ENCODE assay signal across 8 cellular contexts in the genomic region with DNA sequence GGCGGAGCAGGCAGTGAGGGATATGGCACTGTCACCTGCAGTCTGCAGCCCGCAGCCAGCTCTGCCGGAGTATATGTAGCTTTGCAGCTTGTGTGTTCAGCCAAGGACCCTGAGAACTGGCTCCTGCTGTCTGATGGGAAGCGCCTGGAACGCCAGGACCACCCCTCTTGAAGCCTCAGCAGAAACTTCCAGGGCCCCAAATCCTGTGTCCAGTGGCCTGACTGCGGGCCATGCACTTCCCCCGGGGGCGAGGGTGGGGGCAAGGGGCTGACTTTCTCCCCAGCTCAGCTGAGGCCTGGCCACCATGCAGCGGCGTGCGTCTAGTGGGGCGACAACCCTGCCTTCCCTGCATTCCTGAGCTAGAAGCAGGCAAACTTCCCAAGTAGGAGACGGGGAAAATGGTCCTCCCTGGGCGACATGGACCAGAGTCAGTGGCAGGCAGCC. TPM values are rescaled to one million over a fixed set of nuclear protein-coding genes. Genes with fewer than 3 reads are reported as not detected.
DNase-seq lines count a peak whose midpoint lies in the region; ATAC-seq and TF ChIP-seq lines count a peak whose summit lies in the region.

No MANE protein-coding gene starts in this region.

- peaks cover 0 to 57% of the 10 kb centered on the region in 2 experiments; a peak in 1 of 4 replicates for H3K4me1 ChIP-seq in SK-N-SH (ENCODE audit: control insufficient read depth in 1 of 2, insufficient read depth in 2 of 2, low read depth in 1 of 2, low read length in 1 of 2)
- H3K4me1 ChIP-seq in subcutaneous abdominal adipose tissue (ENCODE audit: control insufficient read depth in 5 of 5, insufficient read depth in 5 of 5, low read length in 5 of 5): peaks cover 20 to 84% (median 68%) of the 10 kb centered on the region in 5 donors

- H3K27me3 ChIP-seq in SK-N-SH (ENCODE audit: insufficient read depth) (no peaks in the 10 kb centered on the region), subcutaneous abdominal adipose tissue (ENCODE audit: control insufficient read depth in 5 of 5, insufficient read depth in 4 of 5, low read length in 5 of 5) (no peaks in the 10 kb centered on the region)

- no peak overlapping the region for H2AFZ ChIP-seq in SK-N-SH (ENCODE audit: low read depth)

- ATAC-seq in SK-N-SH treated with all-trans-retinoic acid at 6 μM for 48 hours (no peak), HG03135 (IDR thresholded peaks at IDR 0.05; ENCODE audit: unreplicated experiment) (no peak)

- H3K4me3 Mint-ChIP-seq in activated naive CD8-positive, alpha-beta T cell treated with anti-CD3 and anti-CD28 coated beads for 36 hours: peak overlapping the region; percentile 86

- peaks cover 52% of the 10 kb centered on the region for H4K20me1 ChIP-seq in SK-N-SH (ENCODE audit: insufficient read depth)

- TF ChIP-seq EP300 in SK-N-SH (IDR thresholded peaks at IDR 0.05; ENCODE audit: borderline replicate concordance in 1 of 2, low read depth in 1 of 2, low read length in 1 of 2): no peak

- WGBS in SK-N-SH (ENCODE audit: low lambda C conversion rate): 100% methylated on average over 1 of the region's 14 CpGs

- H3K4me3 ChIP-seq in SK-N-SH (ENCODE audit: low read depth in 2 of 2, low read length in 1 of 2): peak overlapping the region; percentile 78 to 91
- H3K4me3 ChIP-seq in subcutaneous abdominal adipose tissue (ENCODE audit: low read depth in 1 of 5, low read length in 5 of 5): peak overlapping the region; percentile 66 to 83 (median 78)

- no peak for TF ChIP-seq CTCF in SK-N-SH (IDR thresholded peaks at IDR 0.05)

- POLR2A ChIA-PET in SK-N-SH (lab: Yijun Ruan, JAX): interaction anchor here (1.4 kb wide), 1 partner anchor 32 kb away, joined by 7 read pairs; the partner anchor contains the start of gene PISD

- H3K27me3 Mint-ChIP-seq in activated naive CD8-positive, alpha-beta T cell treated with anti-CD3 and anti-CD28 coated beads for 36 hours: no peaks in the 10 kb centered on the region

- peaks cover 9% of the 10 kb centered on the region for H3K36me3 Mint-ChIP-seq in activated naive CD8-positive, alpha-beta T cell treated with anti-CD3 and anti-CD28 coated beads for 36 hours

- no peaks in the 10 kb centered on the region for H3K9me2 ChIP-seq in SK-N-SH

- H3K27ac Mint-ChIP-seq in activated naive CD8-positive, alpha-beta T cell treated with anti-CD3 and anti-CD28 coated beads for 36 hours: peak overlapping the region; percentile 69

- H3K9ac ChIP-seq in SK-N-SH (peak overlapping the region; percentile 80), subcutaneous abdominal adipose tissue (ENCODE audit: low read length in 5 of 5) (peak overlapping the region; percentile 48 to 98 (median 90))

- peaks cover 41% of the 10 kb centered on the region for H3K4me1 Mint-ChIP-seq in activated naive CD8-positive, alpha-beta T cell treated with anti-CD3 and anti-CD28 coated beads for 36 hours

- no peaks in the 10 kb centered on the region for H3K9me3 Mint-ChIP-seq in activated naive CD8-positive, alpha-beta T cell treated with anti-CD3 and anti-CD28 coated beads for 36 hours

- no peaks in the 10 kb centered on the region for H3F3A ChIP-seq in SK-N-SH (replicated peaks; ENCODE audit: insufficient read depth)

- H3K27ac ChIP-seq in SK-N-SH (ENCODE audit: low read depth in 2 of 2, low read length in 1 of 2) (peak overlapping the region; percentile 77 to 80; a peak in 3 of 4 replicates), subcutaneous abdominal adipose tissue (ENCODE audit: low read depth, low read length) (peak overlapping the region; percentile 94)

- H3K9me3 ChIP-seq in SK-N-SH (no peaks in the 10 kb centered on the region), subcutaneous abdominal adipose tissue (ENCODE audit: control insufficient read depth in 5 of 5, low read length in 5 of 5) (no peaks in the 10 kb centered on the region)

- TF ChIP-seq RAD21 in SK-N-SH (IDR thresholded peaks at IDR 0.05; ENCODE audit: low read length): no peak

- peaks cover 75% of the 10 kb centered on the region for H3K79me2 ChIP-seq in SK-N-SH (ENCODE audit: insufficient read depth)

- DNase-seq in SK-N-SH (no peak), islet precursor cell (peak; percentile 53), NCI-H2107 (lab: John Stamatoyannopoulos, UW) (no peak), NK-92 (lab: John Stamatoyannopoulos, UW; ENCODE audit: unreplicated experiment) (no peak)
- DNase-seq in activated naive CD8-positive, alpha-beta T cell treated with anti-CD3 and anti-CD28 coated beads for 36 hours: no peak

- H3K36me3 ChIP-seq in SK-N-SH (replicated peaks in 1 of 2; ENCODE audit: control insufficient read depth in 1 of 2, insufficient read depth in 2 of 2, low read length in 1 of 2): peaks cover 7 to 9% of the 10 kb centered on the region in 2 experiments
- H3K36me3 ChIP-seq in subcutaneous abdominal adipose tissue (ENCODE audit: control insufficient read depth in 5 of 5, insufficient read depth in 5 of 5, low read length in 5 of 5): peaks cover 0 to 28% (median 10%) of the 10 kb centered on the region in 5 donors

- peak overlapping the region; percentile 96 for H3K4me2 ChIP-seq in SK-N-SH

- CTCF ChIA-PET in SK-N-SH (lab: Yijun Ruan, JAX): interaction anchor here (0.7 to 7.1 kb wide), 8 partner anchors 11 to 285 kb away, joined by 3 to 48 read pairs (median 6); partner anchors contain the start of gene PISD

TF ChIP-seq in SK-N-SH, 30 proteins besides CTCF, POLR2A, EP300 and RAD21:
- no peak for TF ChIP-seq MEF2A (IDR thresholded peaks at IDR 0.05; ENCODE audit: borderline replicate concordance, low read depth)
- no peak for TF ChIP-seq NRF1 (IDR thresholded peaks at IDR 0.05; ENCODE audit: low read depth, low read length)
- no peak for TF ChIP-seq USF2 (IDR thresholded peaks at IDR 0.05; ENCODE audit: borderline replicate concordance, low read depth, low read length)
- no peak for TF ChIP-seq RXRA (IDR thresholded peaks at IDR 0.05; ENCODE audit: borderline replicate concordance, low read depth)
- TF ChIP-seq YY1 (IDR thresholded peaks at IDR 0.05; ENCODE audit: low read depth): no peak
- TF ChIP-seq TAF1 (IDR thresholded peaks at IDR 0.05; ENCODE audit: borderline replicate concordance, low read depth, low read length): no peak
- TF ChIP-seq, protein P1, sequence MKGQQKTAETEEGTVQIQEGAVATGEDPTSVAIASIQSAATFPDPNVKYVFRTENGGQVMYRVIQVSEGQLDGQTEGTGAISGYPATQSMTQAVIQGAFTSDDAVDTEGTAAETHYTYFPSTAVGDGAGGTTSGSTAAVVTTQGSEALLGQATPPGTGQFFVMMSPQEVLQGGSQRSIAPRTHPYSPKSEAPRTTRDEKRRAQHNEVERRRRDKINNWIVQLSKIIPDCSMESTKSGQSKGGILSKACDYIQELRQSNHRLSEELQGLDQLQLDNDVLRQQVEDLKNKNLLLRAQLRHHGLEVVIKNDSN (IDR thresholded peaks at IDR 0.05; ENCODE audit: borderline replicate concordance, low read depth): no peak

TF ChIP-seq in SK-N-SH treated with all-trans-retinoic acid at 6 μM for 48 hours, 23 proteins besides CTCF, POLR2A, EP300 and RAD21 (continues in another document):
- no peak for TF ChIP-seq ISL1 (CRISPR knock-in tag; IDR thresholded peaks at IDR 0.05)
- TF ChIP-seq BACH2 (CRISPR knock-in tag; IDR thresholded peaks at IDR 0.05; ENCODE audit: borderline replicate concordance): no peak
- TF ChIP-seq ZNF70 (CRISPR knock-in tag; IDR thresholded peaks at IDR 0.05): no peak
- TF ChIP-seq, protein P2, sequence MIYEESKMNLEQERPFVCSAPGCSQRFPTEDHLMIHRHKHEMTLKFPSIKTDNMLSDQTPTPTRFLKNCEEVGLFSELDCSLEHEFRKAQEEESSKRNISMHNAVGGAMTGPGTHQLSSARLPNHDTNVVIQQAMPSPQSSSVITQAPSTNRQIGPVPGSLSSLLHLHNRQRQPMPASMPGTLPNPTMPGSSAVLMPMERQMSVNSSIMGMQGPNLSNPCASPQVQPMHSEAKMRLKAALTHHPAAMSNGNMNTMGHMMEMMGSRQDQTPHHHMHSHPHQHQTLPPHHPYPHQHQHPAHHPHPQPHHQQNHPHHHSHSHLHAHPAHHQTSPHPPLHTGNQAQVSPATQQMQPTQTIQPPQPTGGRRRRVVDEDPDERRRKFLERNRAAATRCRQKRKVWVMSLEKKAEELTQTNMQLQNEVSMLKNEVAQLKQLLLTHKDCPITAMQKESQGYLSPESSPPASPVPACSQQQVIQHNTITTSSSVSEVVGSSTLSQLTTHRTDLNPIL (CRISPR knock-in tag; IDR thresholded peaks at IDR 0.05; ENCODE audit: low read depth): no peak
- TF ChIP-seq CSRNP3 (CRISPR knock-in tag; IDR thresholded peaks at IDR 0.05): no peak
- no peak for TF ChIP-seq POU6F1 (CRISPR knock-in tag; IDR thresholded peaks at IDR 0.05; ENCODE audit: borderline replicate concordance, low read depth)
- no peak for TF ChIP-seq ESRRG (CRISPR knock-in tag; IDR thresholded peaks at IDR 0.05)
- no peak for TF ChIP-seq ZC3H10 (CRISPR knock-in tag; IDR thresholded peaks at IDR 0.05)
- no peak for TF ChIP-seq CSDC2 (CRISPR knock-in tag; IDR thresholded peaks at IDR 0.05)

RNA-seq across cellular contexts. Expression of gene PISD, which starts 32.3 kb away (rescaled TPM):
- 34.9 and 41.4 TPM in 2 replicates for polyA plus RNA-seq in SK-N-SH (2012; rRNA removed)
- 16.3 and 23.2 TPM in 2 replicates for polyA plus RNA-seq in SK-N-SH (2012; cell fraction: cytosol; rRNA removed)
- 105 and 113 TPM in 2 replicates for polyA plus RNA-seq in SK-N-SH (2012; cell fraction: nucleus; rRNA removed)
- 10 to 100 TPM; 43.4 to 45.8 TPM for total RNA-seq in activated naive CD8-positive, alpha-beta T cell treated with anti-CD3 and anti-CD28 coated beads for 36 hours
